ENCODE assay signal across 1 cellular context in genomic region chrX:45760187-45760742, GRCh38.
TF ChIP-seq lines count a peak whose summit lies in the region.

No MANE protein-coding gene starts in this region.

TF ChIP-seq in SK-N-SH treated with all-trans-retinoic acid at 6 μM for 48 hours, 23 proteins besides CTCF, POLR2A, EP300 and RAD21 (continued from another document):
- TF ChIP-seq CSRNP3 (CRISPR knock-in tag; IDR thresholded peaks at IDR 0.05) (no peak), ZNF70 (CRISPR knock-in tag; IDR thresholded peaks at IDR 0.05) (no peak), BACH2 (CRISPR knock-in tag; IDR thresholded peaks at IDR 0.05; ENCODE audit: borderline replicate concordance) (no peak), TSHZ2 (CRISPR knock-in tag; IDR thresholded peaks at IDR 0.05) (no peak)
